ENCODE assay signal across 8 cellular contexts in genomic region chr9:131502781-131503625, GRCh38. TPM values are rescaled to one million over a fixed set of nuclear protein-coding genes. Genes with fewer than 3 reads are reported as not detected.
A peak's percentile ranks its signal among the peaks of the same experiment; 100 is the strongest.
DNase-seq lines count a peak whose midpoint lies in the region; ATAC-seq, FAIRE-seq and TF ChIP-seq lines count a peak whose summit lies in the region.

Gene POMT1, plus strand, starts transcription at chr9:131502918. Its CDS starts 1,301 bp downstream, at chr9:131504219.

- peak within 1 kb of the TSS; percentile 76 for H3K4me3 ChIP-seq in HFF-Myc (replicated peaks; ENCODE audit: low read depth, low read length)
- H3K4me3 ChIP-seq in pancreas: peak within 1 kb of the TSS; percentile 93 to 96 (median 94)
- H3K4me3 ChIP-seq in thyroid gland (replicated peaks in 1 of 3): peak within 1 kb of the TSS; percentile 66 to 85 (median 82)

- H3K4me1 ChIP-seq in pancreas (peaks cover 0 to 7% (median 5%) of the 10 kb centered on the region in 3 donors), thyroid gland (peaks cover 13 to 17% of the 10 kb centered on the region in 2 donors)

- DNase-seq in GDM1 (lab: John Stamatoyannopoulos, UW): peak; percentile 83
- peak; percentile 39 for DNase-seq in HFF-Myc (ENCODE audit: extremely low read depth, low read depth)
- peak; percentile 51 for DNase-seq in NCI-H1048 (lab: John Stamatoyannopoulos, UW)
- DNase-seq in SW 1271 (lab: John Stamatoyannopoulos, UW): peak; percentile 44 to 80
- DNase-seq in activated naive CD8-positive, alpha-beta T cell treated with anti-CD3 and anti-CD28 coated beads, Interleukin-2, amount 50 U/mL, for 16 hours (ENCODE audit: low read depth, low spot score): peak; percentile 78
- peak; percentile 93 for DNase-seq in Right ventricle myocardium superior
- peak; percentile 84 to 97 (median 92) for DNase-seq in pancreas
- peak; percentile 87 to 89 for DNase-seq in thyroid gland

- no peak for FAIRE-seq in pancreas (lab: Jason Lieb, UNC)

- TF ChIP-seq CTCF in HFF-Myc (IDR thresholded peaks at IDR 0.05; ENCODE audit: low read depth, low read length, missing control alignments) (no peak), pancreas (IDR thresholded peaks at IDR 0.05) (no peak), thyroid gland (IDR thresholded peaks at IDR 0.05) (peak in 2 of 6 experiments; percentile 2 to 19)

- intact Hi-C loops in Right ventricle myocardium superior (cut with DNase I): no loop called here
- intact Hi-C loops in pancreas (cut with DNase I): no loop called here
- intact Hi-C loops in thyroid gland (cut with DNase I): no loop called here

- H3K9me3 ChIP-seq in pancreas (no peaks in the 10 kb centered on the region), thyroid gland (no peaks in the 10 kb centered on the region)

- WGBS in pancreas, 2 donors: 0 to 1% methylated on average over 80 to 83 of the region's 83 CpGs
- 1 to 2% methylated on average over 34 to 44 of the region's 83 CpGs for whole genome bisulfite sequencing in thyroid gland, 2 donors

- TF ChIP-seq POLR2A in thyroid gland (IDR thresholded peaks at IDR 0.05): peak in 1 of 2 donors; percentile 64

- ATAC-seq in Right ventricle myocardium superior (ENCODE audit: poor library complexity): peak; percentile 97
- peak; percentile 94 to 97 (median 96) for ATAC-seq in pancreas

- no peaks in the 10 kb centered on the region for H3K27me3 ChIP-seq in pancreas
- H3K27me3 ChIP-seq in thyroid gland: no peaks in the 10 kb centered on the region

- peaks cover 0 to 8% (median 0%) of the 10 kb centered on the region in 3 donors for H3K36me3 ChIP-seq in pancreas
- peaks cover under 1 to 16% of the 10 kb centered on the region in 2 donors for H3K36me3 ChIP-seq in thyroid gland

- H3K27ac ChIP-seq in pancreas (peak within 1 kb of the TSS in 3 of 4 donors; percentile 26 to 63 (median 36)), thyroid gland (peak within 1 kb of the TSS in 2 of 3 donors; percentile 46 to 52)

RNA-seq across cellular contexts. Expression of gene POMT1, which starts in this region (rescaled TPM):
- total RNA-seq in Right ventricle myocardium superior (21.8 TPM), pancreas (10 to 100 TPM; 11.3 to 19.7 (median 16.2) TPM), thyroid gland (10 to 100 TPM; 21.8 to 51.0 (median 33.9) TPM)
- 10 to 100 TPM; 47.9 to 66.5 TPM for polyA plus RNA-seq in pancreas

Comparison
In these comparisons a context has a peak if more than half of its experiments do, and no peak if none do; other contexts are left out.
1. Peak in every context shown above with its lines: DNase-seq, ATAC-seq, H3K4me3 ChIP-seq and H3K27ac ChIP-seq.
2. DNase-seq: peak in every context shown above with its lines; median percentile 93 in Right ventricle myocardium superior; 92 in pancreas; 88 in thyroid gland; 83 in GDM1; 78 in activated naive CD8-positive, alpha-beta T cell treated with anti-CD3 and anti-CD28 coated beads, Interleukin-2, amount 50 U/mL, for 16 hours; 62 in SW 1271; 51 in NCI-H1048; 39 in HFF-Myc.